In the genomic region with DNA sequence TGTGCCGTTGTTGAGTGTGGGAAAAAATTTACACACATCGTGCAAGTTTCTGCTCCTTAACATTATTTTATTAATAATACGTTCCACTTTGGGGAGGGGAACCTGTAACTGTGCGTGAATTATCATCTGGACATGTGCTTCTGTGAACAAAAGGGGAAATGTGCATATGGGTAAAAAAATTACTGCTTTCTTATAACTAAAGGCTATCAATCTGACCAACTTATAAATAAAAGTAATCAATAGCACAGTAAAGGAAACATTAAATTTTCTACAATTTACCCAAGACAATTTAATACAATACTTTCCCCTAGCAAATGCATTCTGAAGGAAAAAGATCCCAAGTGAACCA, we compare ENCODE assay signal across 27 cellular contexts. TPM values are rescaled to one million over a fixed set of nuclear protein-coding genes. Genes with fewer than 3 reads are reported as not detected.
A peak's percentile ranks its signal among the peaks of the same experiment; 100 is the strongest.
DNase-seq lines count a peak whose midpoint lies in the region; ATAC-seq, FAIRE-seq and TF ChIP-seq lines count a peak whose summit lies in the region.
"Had no signal": no experiment of that assay in that cellular context is flagged by ENCODE, and none has a peak within 500 bp of the region (broad histone marks: within the 10 kb centered on the region; RNA-seq: fewer than 3 reads in every experiment).

No MANE protein-coding gene starts in this region.

- no CpG with 5 or more reads among the region's 4 CpGs for WGBS in HUES64
- 16 to 35% methylated on average over 4 of the region's 4 CpGs for WGBS in esophagus squamous epithelium, 2 donors
- 11 to 18% (median 13%) methylated on average over 4 of the region's 4 CpGs for WGBS in small intestine, 3 donors

- H3K9me3 Mint-ChIP-seq in activated CD4-positive, alpha-beta T cell treated with anti-CD3 and anti-CD28 coated beads for 36 hours (ENCODE audit: low read depth): no peaks in the 10 kb centered on the region
- H3K9me3 Mint-ChIP-seq in activated T-helper 17 cell treated with anti-CD3 and anti-CD28 coated beads, Interleukin-2, amount 50 U/mL, for 72 hours: peaks cover 4% of the 10 kb centered on the region
- H3K9me3 Mint-ChIP-seq: activated naive CD4-positive, alpha-beta T cell treated with anti-CD3 and anti-CD28 coated beads, Interleukin-2, amount 50 U/mL, for 24 hours had no signal

- no peak overlapping the region for H3K27ac Mint-ChIP-seq in activated CD4-positive, alpha-beta T cell treated with anti-CD3 and anti-CD28 coated beads for 36 hours
- no peak overlapping the region for H3K27ac Mint-ChIP-seq in activated T-helper 17 cell treated with anti-CD3 and anti-CD28 coated beads, Interleukin-2, amount 50 U/mL, for 72 hours
- H3K27ac Mint-ChIP-seq: activated naive CD4-positive, alpha-beta T cell treated with anti-CD3 and anti-CD28 coated beads, Interleukin-2, amount 50 U/mL, for 24 hours; activated T-cell treated with anti-CD3 and anti-CD28 coated beads, Interleukin-2, amount 50 U/mL, for 72 hours; CD8-positive, alpha-beta memory T cell; naive thymus-derived CD4-positive, alpha-beta T cell had no signal

- peaks cover 62% of the 10 kb centered on the region for H3K27me3 Mint-ChIP-seq in activated CD4-positive, alpha-beta T cell treated with anti-CD3 and anti-CD28 coated beads for 36 hours
- peaks cover 63% of the 10 kb centered on the region for H3K27me3 Mint-ChIP-seq in activated T-helper 17 cell treated with anti-CD3 and anti-CD28 coated beads, Interleukin-2, amount 50 U/mL, for 72 hours

- H3K36me3 ChIP-seq in BE2C (peaks cover 41% of the 10 kb centered on the region), HUES64 (ENCODE audit: insufficient read depth, low read length) (no peaks in the 10 kb centered on the region), esophagus squamous epithelium (no peaks in the 10 kb centered on the region), small intestine (ENCODE audit: control insufficient read depth in 2 of 2, insufficient read depth in 2 of 2, low read length in 2 of 2) (no peaks in the 10 kb centered on the region)
- H3K36me3 ChIP-seq: gastrocnemius medialis, tibial artery had no signal

- TF ChIP-seq CTCF in BE2C (IDR thresholded peaks at IDR 0.05; ENCODE audit: low read depth, low read length) (no peak), esophagus squamous epithelium (IDR thresholded peaks at IDR 0.05) (no peak)

- no peak for ATAC-seq in activated CD4-positive, alpha-beta T cell treated with anti-CD3 and anti-CD28 coated beads for 36 hours
- no peak for ATAC-seq in activated T-helper 17 cell treated with anti-CD3 and anti-CD28 coated beads, Interleukin-2, amount 50 U/mL, for 72 hours (replicated peaks)
- ATAC-seq: activated T-cell treated with anti-CD3 and anti-CD28 coated beads, Interleukin-2, amount 50 U/mL, for 72 hours; gastrocnemius medialis; naive thymus-derived CD4-positive, alpha-beta T cell; sciatic nerve had no signal

- H3K4me3 Mint-ChIP-seq in activated CD4-positive, alpha-beta T cell treated with anti-CD3 and anti-CD28 coated beads for 36 hours: no peak overlapping the region
- H3K4me3 Mint-ChIP-seq in activated T-helper 17 cell treated with anti-CD3 and anti-CD28 coated beads, Interleukin-2, amount 50 U/mL, for 72 hours: no peak overlapping the region
- H3K4me3 Mint-ChIP-seq: activated naive CD4-positive, alpha-beta T cell treated with anti-CD3 and anti-CD28 coated beads, Interleukin-2, amount 50 U/mL, for 24 hours; activated T-cell treated with anti-CD3 and anti-CD28 coated beads, Interleukin-2, amount 50 U/mL, for 72 hours; CD8-positive, alpha-beta memory T cell; naive thymus-derived CD4-positive, alpha-beta T cell had no signal

- no peaks in the 10 kb centered on the region for H3K9me3 ChIP-seq in BE2C
- no peaks in the 10 kb centered on the region for H3K9me3 ChIP-seq in HUES64 (ENCODE audit: insufficient read depth, low read depth, low read length)
- H3K9me3 ChIP-seq in esophagus squamous epithelium: no peaks in the 10 kb centered on the region
- no peaks in the 10 kb centered on the region for H3K9me3 ChIP-seq in small intestine (ENCODE audit: control insufficient read depth, low read depth)
- H3K9me3 ChIP-seq: gastrocnemius medialis, tibial artery had no signal

- H3K4me1 Mint-ChIP-seq in activated CD4-positive, alpha-beta T cell treated with anti-CD3 and anti-CD28 coated beads for 36 hours: peaks cover 6% of the 10 kb centered on the region
- H3K4me1 Mint-ChIP-seq in activated T-helper 17 cell treated with anti-CD3 and anti-CD28 coated beads, Interleukin-2, amount 50 U/mL, for 72 hours: no peaks in the 10 kb centered on the region

- peaks cover 24% of the 10 kb centered on the region for H3K4me1 ChIP-seq in BE2C
- H3K4me1 ChIP-seq in HUES64 (ENCODE audit: insufficient read depth, low read length): peaks cover 43% of the 10 kb centered on the region
- peaks cover 0 to 31% (median 4%) of the 10 kb centered on the region in 3 donors for H3K4me1 ChIP-seq in esophagus squamous epithelium
- H3K4me1 ChIP-seq in small intestine (ENCODE audit: control insufficient read depth in 2 of 2, insufficient read depth in 1 of 2, low read depth in 1 of 2, low read length in 1 of 2): no peaks in the 10 kb centered on the region

- intact Hi-C loops in esophagus squamous epithelium (cut with DNase I): no loop called here
- intact Hi-C loops in activated CD4-positive, alpha-beta T cell treated with anti-CD3 and anti-CD28 coated beads for 36 hours (cut with DNase I, micrococcal nuclease): no loop called here

- no peak overlapping the region for H3K27ac ChIP-seq in HUES64 (ENCODE audit: low read depth, low read length)
- peak overlapping the region; percentile 73 to 87 (median 84) for H3K27ac ChIP-seq in esophagus squamous epithelium
- H3K27ac ChIP-seq in small intestine (ENCODE audit: low read depth in 1 of 2, low read length in 1 of 2): no peak overlapping the region
- H3K27ac ChIP-seq: gastrocnemius medialis had no signal

- no peak overlapping the region for H3K9ac ChIP-seq in HUES64 (ENCODE audit: low read depth, low read length)

- FAIRE-seq in small intestine (lab: Jason Lieb, UNC): no peak
- FAIRE-seq: H54, HTR-8/SVneo had no signal

- H3K36me3 Mint-ChIP-seq in activated CD4-positive, alpha-beta T cell treated with anti-CD3 and anti-CD28 coated beads for 36 hours (ENCODE audit: low read depth): peaks cover 2% of the 10 kb centered on the region
- H3K36me3 Mint-ChIP-seq in activated T-helper 17 cell treated with anti-CD3 and anti-CD28 coated beads, Interleukin-2, amount 50 U/mL, for 72 hours (ENCODE audit: low read depth): no peaks in the 10 kb centered on the region
- H3K36me3 Mint-ChIP-seq: activated naive CD4-positive, alpha-beta T cell treated with anti-CD3 and anti-CD28 coated beads, Interleukin-2, amount 50 U/mL, for 24 hours; CD8-positive, alpha-beta memory T cell had no signal

- H3K4me3 ChIP-seq in BE2C (ENCODE audit: low read depth, low read length) (peak overlapping the region; percentile 95), HUES64 (ENCODE audit: low read length) (peak overlapping the region; percentile 30; the same call in 1 of the 2 replicates), esophagus squamous epithelium (peak overlapping the region in 3 of 4 donors; percentile 59 to 77 (median 61)), skeletal muscle cell (ENCODE audit: low read depth, low read length) (peak overlapping the region; percentile 7), small intestine (ENCODE audit: low read depth in 1 of 2, low read length in 2 of 2) (no peak overlapping the region)
- H3K4me3 ChIP-seq: gastrocnemius medialis had no signal

- POLR2A ChIA-PET in activated CD4-positive, alpha-beta T cell treated with anti-CD3 and anti-CD28 coated beads for 36 hours (lab: Charles Lee): no interaction called here

- H3K27me3 ChIP-seq in BE2C (no peaks in the 10 kb centered on the region), HUES64 (ENCODE audit: insufficient read depth, low read length) (peaks cover 99% of the 10 kb centered on the region), esophagus squamous epithelium (peaks cover 0 to 100% (median 27%) of the 10 kb centered on the region in 4 donors), small intestine (ENCODE audit: control insufficient read depth in 2 of 2, insufficient read depth in 2 of 2, low read length in 2 of 2) (peaks cover under 1 to 41% of the 10 kb centered on the region in 2 donors)

- CTCF ChIA-PET in activated CD4-positive, alpha-beta T cell treated with anti-CD3 and anti-CD28 coated beads for 36 hours (lab: Charles Lee): no interaction called here

- no peak for TF ChIP-seq POLR2A in esophagus squamous epithelium (IDR thresholded peaks at IDR 0.05)

- DNase-seq in BE2C (no peak), esophagus squamous epithelium (lab: John Stamatoyannopoulos, UW) (no peak), skeletal muscle cell (ENCODE audit: low read depth) (no peak), small intestine (no peak), cortex of kidney (lab: John Stamatoyannopoulos, UW) (no peak)
- DNase-seq in activated CD4-positive, alpha-beta T cell treated with anti-CD3 and anti-CD28 coated beads for 36 hours: no peak
- DNase-seq: activated CD4-positive, alpha-beta T cell treated with anti-CD3 and anti-CD28 coated beads for 1 hour; activated T-cell treated with anti-CD3 and anti-CD28 coated beads, Interleukin-2, amount 50 U/mL, for 72 hours; CD8-positive, alpha-beta memory T cell; dermis blood vessel endothelial cell; DMS79 treated with DMSO at 0.1 percent for 48 hours; gastrocnemius medialis; kidney glomerular epithelial cell; naive thymus-derived CD4-positive, alpha-beta T cell; RPMI8226; stimulated activated CD4-positive, alpha-beta T cell treated with anti-CD3 and anti-CD28 coated beads, Interleukin-2, amount 100 ng/mL, for 24 hours; stimulated activated naive CD4-positive, alpha-beta T cell; SW 1271; tibial artery had no signal

RNA-seq across cellular contexts. Expression of gene TWIST1, which starts 4.5 kb away (rescaled TPM):
- 211 TPM for polyA plus RNA-seq in BE2C (2012; ENCODE audit: insufficient read depth, insufficient read length, low read depth)
- polyA plus RNA-seq in HUES64 (2013, experiment 1 of 2): 3.5 TPM
- polyA plus RNA-seq in HUES64 (2013, experiment 2 of 2): 2.6 TPM
- 10 to 100 TPM in 1 of 4 donors, 1 to 10 TPM in 2, not detected in 1; 2.5 to 20.0 (median 8.0) TPM for total RNA-seq in esophagus squamous epithelium
- under 1 TPM in 1 of 3 donors, not detected in 2; 0.36 TPM for polyA plus RNA-seq in small intestine
- 1 to 10 TPM; 1.2 TPM for total RNA-seq in activated CD4-positive, alpha-beta T cell treated with anti-CD3 and anti-CD28 coated beads for 36 hours
- 1 to 10 TPM; 1.1 to 3.1 TPM for total RNA-seq in activated T-helper 17 cell treated with anti-CD3 and anti-CD28 coated beads, Interleukin-2, amount 50 U/mL, for 72 hours
- total RNA-seq: dermis blood vessel endothelial cell, NCI-H460 had no signal
- polyA plus RNA-seq: CD8-positive, alpha-beta memory T cell; naive thymus-derived CD4-positive, alpha-beta T cell had no signal

RNA-seq across cellular contexts. Expression of gene FERD3L, which starts 32.2 kb away (rescaled TPM):
- polyA plus RNA-seq in BE2C (2012; ENCODE audit: insufficient read depth, insufficient read length, low read depth): not detected
- not detected for polyA plus RNA-seq in HUES64 (2013, experiment 1 of 2)
- polyA plus RNA-seq in HUES64 (2013, experiment 2 of 2): not detected
- not detected for total RNA-seq in esophagus squamous epithelium
- polyA plus RNA-seq in small intestine: not detected
- total RNA-seq in activated CD4-positive, alpha-beta T cell treated with anti-CD3 and anti-CD28 coated beads for 36 hours: not detected
- not detected for total RNA-seq in activated T-helper 17 cell treated with anti-CD3 and anti-CD28 coated beads, Interleukin-2, amount 50 U/mL, for 72 hours
- total RNA-seq: activated T-cell treated with anti-CD3 and anti-CD28 coated beads, Interleukin-2, amount 50 U/mL, for 72 hours; CD8-positive, alpha-beta memory T cell; dermis blood vessel endothelial cell; gastrocnemius medialis; LHCN-M2; naive thymus-derived CD4-positive, alpha-beta T cell; NCI-H460; sciatic nerve had no signal
- polyA plus RNA-seq: CD8-positive, alpha-beta memory T cell; naive thymus-derived CD4-positive, alpha-beta T cell had no signal

Comparison
In these comparisons a context has a peak if more than half of its experiments do, and no peak if none do; other contexts are left out.
1. H3K4me3 ChIP-seq: peak in BE2C (single experiment), HUES64 (single experiment), esophagus squamous epithelium (3 of 4) and skeletal muscle cell (single experiment); none in small intestine (0 of 2).
2. H3K27ac ChIP-seq: peak in esophagus squamous epithelium (4 of 4); none in HUES64 (single experiment) and small intestine (0 of 2).